In the genomic region with DNA sequence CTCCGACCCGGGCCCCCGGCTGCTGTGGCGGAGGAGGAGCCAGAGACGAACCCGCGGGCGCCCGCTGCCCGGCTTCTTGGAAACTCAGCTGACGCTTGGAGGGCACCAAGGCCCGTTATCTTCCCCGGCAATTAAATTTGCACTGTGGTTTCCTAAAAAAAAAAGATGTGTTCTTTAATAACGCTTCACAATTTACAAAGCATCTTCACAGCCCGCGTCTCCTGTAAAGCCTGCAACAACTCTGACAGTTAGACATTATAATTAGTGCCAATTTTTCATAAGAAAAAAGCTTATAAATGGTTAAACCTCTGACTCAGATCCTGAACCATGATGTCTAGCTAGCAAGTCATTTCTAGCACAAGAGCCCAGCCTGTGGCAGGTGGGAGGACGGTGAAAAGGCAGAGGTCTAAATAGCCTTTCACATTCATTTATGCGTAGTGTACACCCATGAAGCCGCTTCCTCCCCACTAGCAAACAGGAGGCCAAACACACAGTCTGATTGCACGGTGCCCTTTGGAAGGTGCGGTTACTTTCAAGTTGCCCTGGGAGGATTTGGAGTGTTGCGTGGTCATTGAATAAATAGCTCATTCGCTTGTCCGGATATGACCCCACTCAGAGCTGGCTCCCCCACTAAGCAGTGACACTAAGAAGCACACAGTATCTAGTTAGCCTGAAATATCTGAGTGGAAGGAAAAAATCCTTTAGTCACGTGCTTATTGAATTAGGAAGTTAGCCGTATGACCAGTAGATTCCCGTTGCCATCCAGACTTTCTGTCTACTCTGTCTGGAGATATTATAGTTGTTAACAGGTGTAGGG, we compare ENCODE assay signal across 8 cellular contexts. TPM values are rescaled to one million over a fixed set of nuclear protein-coding genes. Genes with fewer than 3 reads are reported as not detected.
DNase-seq lines count a peak whose midpoint lies in the region; ATAC-seq and TF ChIP-seq lines count a peak whose summit lies in the region.

No MANE protein-coding gene starts in this region.

- H3K27me3 ChIP-seq in CD4-positive, alpha-beta memory T cell (ENCODE audit: insufficient read depth, low read length): no peaks in the 10 kb centered on the region
- H3K27me3 ChIP-seq in heart right ventricle (no peaks in the 10 kb centered on the region), prostate gland (replicated peaks; ENCODE audit: insufficient read depth) (no peaks in the 10 kb centered on the region)

- H3K27me3 Mint-ChIP-seq in CD4-positive, alpha-beta memory T cell: no peaks in the 10 kb centered on the region
- no peaks in the 10 kb centered on the region for H3K27me3 Mint-ChIP-seq in activated naive CD4-positive, alpha-beta T cell treated with anti-CD3 and anti-CD28 coated beads, Interleukin-2, amount 50 U/mL, for 24 hours

- intact Hi-C loops in CD4-positive, alpha-beta memory T cell (cut with micrococcal nuclease): loop anchor here (2.0 to 10.0 kb wide), 5 partner anchors 35 to 1893 kb away; a partner anchor contains a TSS
- intact Hi-C loops in heart right ventricle (cut with DNase I) (no loop called here), prostate gland (cut with DNase I) (no loop called here)

- TF ChIP-seq POLR2A in prostate gland (IDR thresholded peaks at IDR 0.05): no peak

- peak overlapping the region; percentile 87 to 98 (median 94) for H3K27ac Mint-ChIP-seq in CD4-positive, alpha-beta memory T cell
- H3K27ac Mint-ChIP-seq in activated naive CD4-positive, alpha-beta T cell treated with anti-CD3 and anti-CD28 coated beads, Interleukin-2, amount 50 U/mL, for 24 hours: peak overlapping the region; percentile 97

- no peaks in the 10 kb centered on the region for H3K9me3 ChIP-seq in CD4-positive, alpha-beta memory T cell (ENCODE audit: control insufficient read depth in 1 of 2, low read length in 2 of 2)
- H3K9me3 ChIP-seq in heart right ventricle (no peaks in the 10 kb centered on the region), prostate gland (no peaks in the 10 kb centered on the region)

- TF ChIP-seq CTCF in heart right ventricle (IDR thresholded peaks at IDR 0.05) (no peak), prostate gland (IDR thresholded peaks at IDR 0.05) (no peak)

- ATAC-seq in GM19438 (IDR thresholded peaks at IDR 0.05; ENCODE audit: low read depth, unreplicated experiment) (peak; percentile 46), HG03521 (IDR thresholded peaks at IDR 0.05; ENCODE audit: unreplicated experiment) (peak; percentile 44), heart right ventricle (peak; percentile 23 to 61 (median 50))

- peaks cover 17% of the 10 kb centered on the region for H3K4me1 ChIP-seq in CD4-positive, alpha-beta memory T cell (ENCODE audit: insufficient read depth, low read length)
- H3K4me1 ChIP-seq in heart right ventricle (peaks cover 0 to 27% (median 14%) of the 10 kb centered on the region in 9 donors), prostate gland (replicated peaks) (no peaks in the 10 kb centered on the region)

- DNase-seq in CD4-positive, alpha-beta memory T cell: peak in 4 of 5 donors; percentile 25 to 66 (median 36)
- DNase-seq in SHP77 (lab: John Stamatoyannopoulos, UW) (peak; percentile 59 to 70), heart right ventricle (peak in 1 of 2 donors; percentile 44), prostate gland (ENCODE audit: low spot score) (no peak), amniotic stem cell (lab: John Stamatoyannopoulos, UW) (no peak)

- 1 to 4% methylated on average over 27 of the region's 27 CpGs for WGBS in heart right ventricle, 2 donors
- WGBS in prostate gland: 6% methylated on average over 27 of the region's 27 CpGs

- peak overlapping the region; percentile 2 to 70 for H3K4me3 ChIP-seq in CD4-positive, alpha-beta memory T cell (ENCODE audit: low read length in 2 of 2)
- H3K4me3 ChIP-seq in heart right ventricle (peak overlapping the region; percentile 56 to 92 (median 83)), prostate gland (peak overlapping the region; percentile 83 to 86)

- POLR2A ChIA-PET in CD4-positive, alpha-beta memory T cell (lab: Charles Lee; ENCODE audit: partially characterized antibody): interaction anchor here (1.0 to 2.9 kb wide), 9 partner anchors 8 to 626 kb away, joined by 3 to 16 read pairs (median 5); a partner anchor contains a TSS

- CTCF ChIA-PET in CD4-positive, alpha-beta memory T cell (lab: Charles Lee; ENCODE audit: partially characterized antibody): interaction anchor here (0.5 to 4.1 kb wide), 6 partner anchors 14 to 529 kb away, joined by 3 to 25 read pairs (median 8); a partner anchor contains a TSS

- no peaks in the 10 kb centered on the region for H3K36me3 ChIP-seq in CD4-positive, alpha-beta memory T cell (ENCODE audit: insufficient read depth, low read length)
- H3K36me3 ChIP-seq in heart right ventricle: no peaks in the 10 kb centered on the region
- H3K36me3 ChIP-seq in prostate gland: no peaks in the 10 kb centered on the region

- peaks cover 18 to 31% (median 23%) of the 10 kb centered on the region in 4 donors for H3K4me1 Mint-ChIP-seq in CD4-positive, alpha-beta memory T cell
- peaks cover 36% of the 10 kb centered on the region for H3K4me1 Mint-ChIP-seq in activated naive CD4-positive, alpha-beta T cell treated with anti-CD3 and anti-CD28 coated beads, Interleukin-2, amount 50 U/mL, for 24 hours

- peaks cover 0 to 10% of the 10 kb centered on the region in 2 donors for H3K36me3 Mint-ChIP-seq in CD4-positive, alpha-beta memory T cell
- H3K36me3 Mint-ChIP-seq in activated naive CD4-positive, alpha-beta T cell treated with anti-CD3 and anti-CD28 coated beads, Interleukin-2, amount 50 U/mL, for 24 hours: no peaks in the 10 kb centered on the region

- H3K9me3 Mint-ChIP-seq in CD4-positive, alpha-beta memory T cell: no peaks in the 10 kb centered on the region
- no peaks in the 10 kb centered on the region for H3K9me3 Mint-ChIP-seq in activated naive CD4-positive, alpha-beta T cell treated with anti-CD3 and anti-CD28 coated beads, Interleukin-2, amount 50 U/mL, for 24 hours

- peak overlapping the region; percentile 60 for H3K27ac ChIP-seq in CD4-positive, alpha-beta memory T cell (ENCODE audit: low read depth, low read length)
- H3K27ac ChIP-seq in heart right ventricle (peak overlapping the region; percentile 92 to 99 (median 97)), prostate gland (peak overlapping the region; percentile 92 to 96)

- H3K4me3 Mint-ChIP-seq in CD4-positive, alpha-beta memory T cell: peak overlapping the region; percentile 80 to 97 (median 92)
- peak overlapping the region; percentile 97 for H3K4me3 Mint-ChIP-seq in activated naive CD4-positive, alpha-beta T cell treated with anti-CD3 and anti-CD28 coated beads, Interleukin-2, amount 50 U/mL, for 24 hours

RNA-seq across cellular contexts. Expression of a gene that starts 0.5 kb away (rescaled TPM):
- total RNA-seq in CD4-positive, alpha-beta memory T cell: 1 to 10 TPM; 4.2 to 5.8 TPM
- polyA plus RNA-seq in CD4-positive, alpha-beta memory T cell: 1 to 10 TPM; 4.8 to 5.0 TPM
- total RNA-seq in heart right ventricle (10 to 100 TPM; 10.1 to 21.4 (median 14.8) TPM), prostate gland (10 to 100 TPM in 1 of 2 donors, 1 to 10 TPM in 1; 5.4 to 14.9 TPM)
- 1 to 10 TPM; 1.7 to 3.5 TPM for polyA plus RNA-seq in heart right ventricle

Comparison
In these comparisons a context has a peak if more than half of its experiments do, and no peak if none do; other contexts are left out.
1. DNase-seq: peak in CD4-positive, alpha-beta memory T cell (4 of 5) and SHP77 (2 of 2); none in prostate gland (single experiment) and amniotic stem cell (single experiment).
2. Peak in every context shown above with its lines, with median percentiles within 50 percentile points of each other: H3K27ac ChIP-seq, H3K4me3 ChIP-seq and ATAC-seq.